ENCODE assay signal across 9 cellular contexts in the genomic region with DNA sequence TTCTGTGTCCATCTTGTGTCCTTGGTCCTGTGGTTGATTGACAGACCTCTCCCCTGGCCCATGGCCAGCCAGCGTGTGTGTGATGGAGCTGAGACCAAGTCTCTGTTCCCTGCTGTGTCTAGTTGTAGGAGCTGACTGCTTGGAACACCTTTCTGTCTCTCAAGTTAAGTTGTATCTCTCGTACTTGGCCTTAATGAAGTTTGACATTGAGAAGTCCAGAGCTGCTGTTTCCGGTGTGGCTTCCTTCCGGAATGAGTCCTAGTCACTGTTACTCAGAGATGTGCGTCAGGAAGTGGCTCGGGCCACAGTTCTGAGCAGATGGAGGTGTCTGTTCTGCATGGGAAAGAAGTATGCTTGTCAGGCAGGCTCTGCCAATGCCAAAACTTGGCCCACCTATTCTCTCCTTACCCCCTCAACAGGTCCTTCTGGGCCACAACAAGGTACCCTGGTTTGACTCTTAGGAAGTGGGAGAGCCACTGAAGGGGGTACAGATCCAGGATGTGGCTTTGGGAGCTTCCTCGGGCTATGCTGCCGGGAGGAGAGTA. TPM values are rescaled to one million over a fixed set of nuclear protein-coding genes. Genes with fewer than 3 reads are reported as not detected.
DNase-seq lines count a peak whose midpoint lies in the region; ATAC-seq, FAIRE-seq and TF ChIP-seq lines count a peak whose summit lies in the region.
"Had no signal": no experiment of that assay in that cellular context is flagged by ENCODE, and none has a peak within 500 bp of the region (broad histone marks: within the 10 kb centered on the region; RNA-seq: fewer than 3 reads in every experiment).

No MANE protein-coding gene starts in this region.

- in situ Hi-C loops in GM23248 (cut with MboI) (no loop called here), HepG2 (cut with HindIII; ENCODE audit: extremely low pct_ligation_motif_present, low pct_unique_long_range_greater_than_20kb) (no loop called here)

- H3K9ac ChIP-seq in GM23248 (peak overlapping the region; percentile 73), HepG2 (ENCODE audit: insufficient read depth, low read depth, low read length) (no peak overlapping the region)

- ATAC-seq in activated naive CD8-positive, alpha-beta T cell treated with anti-CD3 and anti-CD28 coated beads, Interleukin-2, amount 50 U/mL, for 24 hours = peak; percentile 84
- ATAC-seq in HepG2 (no peak), GM21526 (IDR thresholded peaks at IDR 0.05; ENCODE audit: low FRiP score, unreplicated experiment) (no peak)

- H3K27ac ChIP-seq in GM23248 (peak overlapping the region; percentile 82), HepG2 (ENCODE audit: extremely low read length, insufficient read depth, low read length) (no peak overlapping the region)

- WGBS in GM23248 (ENCODE audit: low coverage in 1 of 2, low lambda C conversion rate in 2 of 2, missing lambda C conversion rate in 2 of 2), 2 experiments = 23 to 26% methylated on average over 8 of the region's 8 CpGs
- WGBS in HepG2 (ENCODE audit: low lambda C conversion rate) = 97% methylated on average over 8 of the region's 8 CpGs

- H3K36me3 Mint-ChIP-seq in activated naive CD8-positive, alpha-beta T cell treated with anti-CD3 and anti-CD28 coated beads, Interleukin-2, amount 50 U/mL, for 24 hours (ENCODE audit: low read depth) = peaks cover 17% of the 10 kb centered on the region

- DNase-seq in AG08396 (ENCODE audit: low spot score) = peak; percentile 65
- peak; percentile 89 for DNase-seq in GM23248
- DNase-seq in SW 1271 (lab: John Stamatoyannopoulos, UW) = peak; percentile 36 to 76
- peak; percentile 66 for DNase-seq in activated naive CD8-positive, alpha-beta T cell treated with anti-CD3 and anti-CD28 coated beads, Interleukin-2, amount 50 U/mL, for 24 hours
- DNase-seq in HepG2 (ENCODE audit: low spot score) = no peak
- peak; percentile 46 to 53 for DNase-seq in stimulated activated CD8-positive, alpha-beta memory T cell treated with anti-CD3 and anti-CD28 coated beads, Interleukin-2, amount 100 ng/mL, for 48 hours (ENCODE audit: low read depth in 2 of 2)
- no peak for DNase-seq in cerebellum (ENCODE audit: low spot score)

- H3K4me1 Mint-ChIP-seq in activated naive CD8-positive, alpha-beta T cell treated with anti-CD3 and anti-CD28 coated beads, Interleukin-2, amount 50 U/mL, for 24 hours = peaks cover 84% of the 10 kb centered on the region

- peaks cover 22% of the 10 kb centered on the region for H3F3A ChIP-seq in GM23248 (ENCODE audit: insufficient read depth)

- H2AFZ ChIP-seq in GM23248 = no peak overlapping the region
- no peak overlapping the region for H2AFZ ChIP-seq in HepG2 (ENCODE audit: low read length)

- TF ChIP-seq CTCF in HepG2 (CRISPR knock-in tag; IDR thresholded peaks at IDR 0.05) = no peak

- no TSS peak for BruUV-seq in HepG2 (replicated peaks; lab: Mats Ljungman, UMichigan)

- CTCF ChIA-PET in HepG2 (lab: Yijun Ruan, JAX; ENCODE audit: low intra/inter-chr PET ratio, low total read pairs) = no interaction called here

- H3K4me3 Mint-ChIP-seq in activated naive CD8-positive, alpha-beta T cell treated with anti-CD3 and anti-CD28 coated beads, Interleukin-2, amount 50 U/mL, for 24 hours = peak overlapping the region; percentile 85

- peak overlapping the region; percentile 20 for H3K4me3 ChIP-seq in GM23248
- no peak overlapping the region for H3K4me3 ChIP-seq in HepG2 (replicated peaks in 1 of 3; ENCODE audit: insufficient read depth in 1 of 3, low read depth in 2 of 3, low read length in 3 of 3)

- peak overlapping the region; percentile 70 for H3K4me2 ChIP-seq in GM23248 (ENCODE audit: unreplicated experiment)
- no peak overlapping the region for H3K4me2 ChIP-seq in HepG2 (ENCODE audit: low read depth, low read length)

- H3K9me2 ChIP-seq in GM23248 (ENCODE audit: insufficient read depth) = no peaks in the 10 kb centered on the region

- FAIRE-seq in HepG2 (lab: Jason Lieb, UNC) = no peak
- FAIRE-seq: G401.6 had no signal

- no peaks in the 10 kb centered on the region for H3K27me3 ChIP-seq in GM23248 (replicated peaks; ENCODE audit: insufficient read depth)
- no peaks in the 10 kb centered on the region for H3K27me3 ChIP-seq in HepG2 (ENCODE audit: control insufficient read depth in 1 of 2, insufficient read depth in 2 of 2, low read length in 2 of 2)

- POLR2A ChIA-PET in HepG2 (lab: Yijun Ruan, JAX) = no interaction called here

- no peak for TF ChIP-seq POLR2A in HepG2 (IDR thresholded peaks at IDR 0.05; ENCODE audit: insufficient read depth in 1 of 2, low read depth in 2 of 2, low read length in 2 of 2)

- H3K79me2 ChIP-seq in GM23248 (ENCODE audit: insufficient read depth) = peaks cover 99% of the 10 kb centered on the region
- H3K79me2 ChIP-seq in HepG2 (ENCODE audit: insufficient read depth, low read length) = peaks cover 78% of the 10 kb centered on the region

- intact Hi-C loops in HepG2 (cut with micrococcal nuclease; ENCODE audit: unreplicated experiment) = no loop called here

- H4K20me1 ChIP-seq in GM23248 (ENCODE audit: insufficient read depth) (0 out of 2 replicates have a peak, but pooled peaks cover 2% of the 10 kb centered on the region), HepG2 (ENCODE audit: insufficient read depth, low read length) (peaks cover 37% of the 10 kb centered on the region; the same call in 1 of the 2 replicates)

- no peak for TF ChIP-seq EP300 in HepG2 (IDR thresholded peaks at IDR 0.05; ENCODE audit: low read depth in 2 of 2, low read length in 2 of 2)
- no peak for TF ChIP-seq EP300 in HepG2 (CRISPR knock-in tag; IDR thresholded peaks at IDR 0.05; ENCODE audit: borderline replicate concordance)

- TF ChIP-seq RAD21 in HepG2 (CRISPR knock-in tag; IDR thresholded peaks at IDR 0.05) = no peak

- H3K27me3 Mint-ChIP-seq in activated naive CD8-positive, alpha-beta T cell treated with anti-CD3 and anti-CD28 coated beads, Interleukin-2, amount 50 U/mL, for 24 hours = no peaks in the 10 kb centered on the region

- H3K27ac Mint-ChIP-seq in activated naive CD8-positive, alpha-beta T cell treated with anti-CD3 and anti-CD28 coated beads, Interleukin-2, amount 50 U/mL, for 24 hours = peak overlapping the region; percentile 91

- H3K4me1 ChIP-seq in GM23248 (ENCODE audit: insufficient read depth) (peaks cover 69% of the 10 kb centered on the region), HepG2 (ENCODE audit: insufficient read depth, low read length) (peaks cover 30% of the 10 kb centered on the region)

- no peaks in the 10 kb centered on the region for H3K9me3 ChIP-seq in GM23248 (ENCODE audit: low read depth)
- H3K9me3 ChIP-seq in HepG2 (ENCODE audit: low read length) = no peaks in the 10 kb centered on the region

- H3K36me3 ChIP-seq in GM23248 (ENCODE audit: low read depth) = no peaks in the 10 kb centered on the region
- H3K36me3 ChIP-seq in HepG2 (replicated peaks in 1 of 2; ENCODE audit: control insufficient read depth in 1 of 2, insufficient read depth in 2 of 2, low read length in 2 of 2) = peaks cover 9 to 10% of the 10 kb centered on the region in 2 experiments; a peak in 4 of 5 replicates

- no peaks in the 10 kb centered on the region for H3K9me3 Mint-ChIP-seq in activated naive CD8-positive, alpha-beta T cell treated with anti-CD3 and anti-CD28 coated beads, Interleukin-2, amount 50 U/mL, for 24 hours

RNA-seq across cellular contexts. Expression of a gene that starts 54.3 kb away (rescaled TPM):
- 42.7 and 52.1 TPM in 2 replicates for total RNA-seq in GM23248 (2014; rRNA removed; shearing (Covaris generic))
- polyA plus RNA-seq in GM23248 (2016; fragmentation: Nextera tagmentation; extraction: Ambion mirVana) (13.9 and 15.4 TPM in 2 replicates), HepG2 (2011; rRNA removed) (15.1 and 16.8 TPM in 2 replicates)
- total RNA-seq in HepG2 (2016; rRNA removed; fragmentation: Illumina TruSeq; extraction: Trizol) (25.1 and 28.6 TPM in 2 replicates), cerebellum (18.8 TPM)
- 10.8 and 13.3 TPM in 2 replicates for total RNA-seq in HepG2 (2016; cell fraction: cytosol; rRNA removed; fragmentation: Illumina TruSeq; extraction: Trizol; ENCODE audit: low read depth)
- 24.5 and 30.0 TPM in 2 replicates for total RNA-seq in HepG2 (2016; cell fraction: insoluble cytoplasmic fraction; rRNA removed; fragmentation: Illumina TruSeq; extraction: Trizol)
- total RNA-seq in HepG2 (2016; cell fraction: membrane; rRNA removed; fragmentation: Illumina TruSeq; extraction: Trizol) = 43.4 and 51.5 TPM in 2 replicates
- total RNA-seq in HepG2 (2016; cell fraction: nucleus; rRNA removed; fragmentation: Illumina TruSeq; extraction: Trizol) = 19.5 and 24.3 TPM in 2 replicates
- 10.5 and 13.4 TPM in 2 replicates for polyA plus RNA-seq in HepG2 (2011; cell fraction: cytosol; rRNA removed)
- 17.3 and 19.1 TPM in 2 replicates for polyA plus RNA-seq in HepG2 (2011; cell fraction: nucleus; rRNA removed)
- 19.3 and 26.1 TPM in 2 replicates for polyA plus RNA-seq in HepG2 (2012)
- polyA plus RNA-seq in HepG2 (2016; cell fraction: cytosol; fragmentation: Illumina TruSeq; extraction: Trizol; ENCODE audit: low read depth) = 13.2 and 13.4 TPM in 2 replicates
- polyA plus RNA-seq in HepG2 (2016; cell fraction: insoluble cytoplasmic fraction; fragmentation: Illumina TruSeq; extraction: Trizol; ENCODE audit: low read depth) = 38.8 and 59.1 TPM in 2 replicates
- 38.7 and 46.4 TPM in 2 replicates for polyA plus RNA-seq in HepG2 (2016; cell fraction: membrane; fragmentation: Illumina TruSeq; extraction: Trizol; ENCODE audit: low read depth)
- polyA plus RNA-seq in HepG2 (2016; cell fraction: nucleus; fragmentation: Illumina TruSeq; extraction: Trizol; ENCODE audit: insufficient read depth, low read depth) = 43.6 and 47.2 TPM in 2 replicates
- polyA minus RNA-seq in HepG2 (2011; rRNA and poly(A)+ RNA removed; ENCODE audit: low replicate concordance) = 16.0 and 18.2 TPM in 2 replicates
- 24.2 and 24.4 TPM in 2 replicates for polyA minus RNA-seq in HepG2 (2011; cell fraction: cytosol; rRNA and poly(A)+ RNA removed)
- 11.5 and 14.5 TPM in 2 replicates for polyA minus RNA-seq in HepG2 (2011; cell fraction: nucleus; rRNA and poly(A)+ RNA removed)

RNA-seq across cellular contexts. Expression of a gene that starts 55.6 kb away (rescaled TPM):
- 0.25 and 2.3 TPM in 2 replicates for total RNA-seq in GM23248 (2014; rRNA removed; shearing (Covaris generic))
- 0.70 and 0.95 TPM in 2 replicates for polyA plus RNA-seq in GM23248 (2016; fragmentation: Nextera tagmentation; extraction: Ambion mirVana)
- total RNA-seq in HepG2 (2016; rRNA removed; fragmentation: Illumina TruSeq; extraction: Trizol) = 0.71 and 0.86 TPM in 2 replicates
- total RNA-seq in HepG2 (2016; cell fraction: cytosol; rRNA removed; fragmentation: Illumina TruSeq; extraction: Trizol; ENCODE audit: low read depth) = 0.35 and 0.40 TPM in 2 replicates
- total RNA-seq in HepG2 (2016; cell fraction: insoluble cytoplasmic fraction; rRNA removed; fragmentation: Illumina TruSeq; extraction: Trizol) = 0.65 and 0.85 TPM in 2 replicates
- total RNA-seq in HepG2 (2016; cell fraction: membrane; rRNA removed; fragmentation: Illumina TruSeq; extraction: Trizol) = 0.83 and 1.3 TPM in 2 replicates
- 0.50 and 1.3 TPM in 2 replicates for total RNA-seq in HepG2 (2016; cell fraction: nucleus; rRNA removed; fragmentation: Illumina TruSeq; extraction: Trizol)
- 1.2 and 2.0 TPM in 2 replicates for polyA plus RNA-seq in HepG2 (2011; rRNA removed)
- 1.4 and 2.8 TPM in 2 replicates for polyA plus RNA-seq in HepG2 (2011; cell fraction: cytosol; rRNA removed)
- polyA plus RNA-seq in HepG2 (2011; cell fraction: nucleus; rRNA removed) = 6.3 and 8.3 TPM in 2 replicates
- polyA plus RNA-seq in HepG2 (2012) = 0.81 and 1.2 TPM in 2 replicates
- polyA plus RNA-seq in HepG2 (2016; cell fraction: cytosol; fragmentation: Illumina TruSeq; extraction: Trizol; ENCODE audit: low read depth) = 0.16 and 0.19 TPM in 2 replicates
- polyA plus RNA-seq in HepG2 (2016; cell fraction: insoluble cytoplasmic fraction; fragmentation: Illumina TruSeq; extraction: Trizol; ENCODE audit: low read depth) = 1.1 and 1.7 TPM in 2 replicates
- polyA plus RNA-seq in HepG2 (2016; cell fraction: membrane; fragmentation: Illumina TruSeq; extraction: Trizol; ENCODE audit: low read depth) = 0.68 and 0.82 TPM in 2 replicates
- 1.3 and 2.4 TPM in 2 replicates for polyA plus RNA-seq in HepG2 (2016; cell fraction: nucleus; fragmentation: Illumina TruSeq; extraction: Trizol; ENCODE audit: insufficient read depth, low read depth)
- polyA minus RNA-seq in HepG2 (2011; rRNA and poly(A)+ RNA removed; ENCODE audit: low replicate concordance) = 2.0 and 5.3 TPM in 2 replicates
- polyA minus RNA-seq in HepG2 (2011; cell fraction: cytosol; rRNA and poly(A)+ RNA removed) = 1.3 and 1.5 TPM in 2 replicates
- 1.9 and 3.7 TPM in 2 replicates for polyA minus RNA-seq in HepG2 (2011; cell fraction: nucleus; rRNA and poly(A)+ RNA removed)
- 1.2 TPM for total RNA-seq in cerebellum

RNA-seq across cellular contexts. Expression of a gene that starts 56.2 kb away (rescaled TPM):
- total RNA-seq in GM23248 (2014; rRNA removed; shearing (Covaris generic)) = 18.3 and 92.4 TPM in 2 replicates
- 466 and 474 TPM in 2 replicates for polyA plus RNA-seq in GM23248 (2016; fragmentation: Nextera tagmentation; extraction: Ambion mirVana)
- 278 and 337 TPM in 2 replicates for total RNA-seq in HepG2 (2016; rRNA removed; fragmentation: Illumina TruSeq; extraction: Trizol)
- total RNA-seq in HepG2 (2016; cell fraction: cytosol; rRNA removed; fragmentation: Illumina TruSeq; extraction: Trizol; ENCODE audit: low read depth) = 98.4 and 99.8 TPM in 2 replicates
- 323 and 362 TPM in 2 replicates for total RNA-seq in HepG2 (2016; cell fraction: insoluble cytoplasmic fraction; rRNA removed; fragmentation: Illumina TruSeq; extraction: Trizol)
- 84.6 and 89.0 TPM in 2 replicates for total RNA-seq in HepG2 (2016; cell fraction: membrane; rRNA removed; fragmentation: Illumina TruSeq; extraction: Trizol)
- total RNA-seq in HepG2 (2016; cell fraction: nucleus; rRNA removed; fragmentation: Illumina TruSeq; extraction: Trizol) = 193 and 208 TPM in 2 replicates
- 366 and 368 TPM in 2 replicates for polyA plus RNA-seq in HepG2 (2011; rRNA removed)
- polyA plus RNA-seq in HepG2 (2011; cell fraction: cytosol; rRNA removed) = 715 and 846 TPM in 2 replicates
- 199 and 226 TPM in 2 replicates for polyA plus RNA-seq in HepG2 (2011; cell fraction: nucleus; rRNA removed)
- polyA plus RNA-seq in HepG2 (2012) = 207 and 262 TPM in 2 replicates
- polyA plus RNA-seq in HepG2 (2016; cell fraction: cytosol; fragmentation: Illumina TruSeq; extraction: Trizol; ENCODE audit: low read depth) = 72.4 and 85.3 TPM in 2 replicates
- polyA plus RNA-seq in HepG2 (2016; cell fraction: insoluble cytoplasmic fraction; fragmentation: Illumina TruSeq; extraction: Trizol; ENCODE audit: low read depth) = 186 TPM in 2 replicates
- polyA plus RNA-seq in HepG2 (2016; cell fraction: membrane; fragmentation: Illumina TruSeq; extraction: Trizol; ENCODE audit: low read depth) = 52.4 and 56.3 TPM in 2 replicates
- 235 and 237 TPM in 2 replicates for polyA plus RNA-seq in HepG2 (2016; cell fraction: nucleus; fragmentation: Illumina TruSeq; extraction: Trizol; ENCODE audit: insufficient read depth, low read depth)
- polyA minus RNA-seq in HepG2 (2011; rRNA and poly(A)+ RNA removed; ENCODE audit: low replicate concordance) = 73.2 and 83.5 TPM in 2 replicates
- polyA minus RNA-seq in HepG2 (2011; cell fraction: cytosol; rRNA and poly(A)+ RNA removed) = 58.6 and 70.0 TPM in 2 replicates
- 42.1 and 44.4 TPM in 2 replicates for polyA minus RNA-seq in HepG2 (2011; cell fraction: nucleus; rRNA and poly(A)+ RNA removed)
- 70.6 TPM for total RNA-seq in cerebellum

Comparison
In these comparisons a context has a peak if more than half of its experiments do, and no peak if none do; other contexts are left out.
1. DNase-seq: peak in AG08396 (single experiment), GM23248 (single experiment), SW 1271 (2 of 2), activated naive CD8-positive, alpha-beta T cell treated with anti-CD3 and anti-CD28 coated beads, Interleukin-2, amount 50 U/mL, for 24 hours (single experiment) and stimulated activated CD8-positive, alpha-beta memory T cell treated with anti-CD3 and anti-CD28 coated beads, Interleukin-2, amount 100 ng/mL, for 48 hours (2 of 2); none in HepG2 (single experiment) and cerebellum (single experiment).